ENCODE assay signal across 9 cellular contexts in genomic region chr2:46657042-46657504, GRCh38. TPM values are rescaled to one million over a fixed set of nuclear protein-coding genes. Genes with fewer than 3 reads are reported as not detected.
DNase-seq lines count a peak whose midpoint lies in the region; ATAC-seq and TF ChIP-seq lines count a peak whose summit lies in the region.
"Had no signal": no experiment of that assay in that cellular context is flagged by ENCODE, and none has a peak within 500 bp of the region (broad histone marks: within the 10 kb centered on the region; RNA-seq: fewer than 3 reads in every experiment).

No MANE protein-coding gene starts in this region.

- TF ChIP-seq CTCF in C4-2B (conservative IDR thresholded peaks at IDR 0.05), result peak; percentile 48
- peak; percentile 69 for TF ChIP-seq CTCF in H9 (conservative IDR thresholded peaks at IDR 0.05)
- peak; percentile 30 for TF ChIP-seq CTCF in foreskin fibroblast (IDR thresholded peaks at IDR 0.05; ENCODE audit: low read depth, low read length)
- TF ChIP-seq CTCF in retinal pigment epithelial cell (conservative IDR thresholded peaks at IDR 0.05; ENCODE audit: low read depth, low read length), result peak; percentile 42

- H3K4me3 ChIP-seq in foreskin fibroblast (ENCODE audit: low read depth in 1 of 2, low read length in 2 of 2), result no peak overlapping the region
- H3K4me3 ChIP-seq in retinal pigment epithelial cell (ENCODE audit: low read length), result no peak overlapping the region
- H3K4me3 ChIP-seq: thoracic aorta had no signal

- H3K36me3 Mint-ChIP-seq in H9 (ENCODE audit: insufficient read depth in 1 of 3, low read depth in 3 of 3), result no peaks in the 10 kb centered on the region

- H4K8ac ChIP-seq in H9 (replicated peaks; ENCODE audit: insufficient read length, low read depth, low read length), result no peak overlapping the region

- no peaks in the 10 kb centered on the region for H3K79me1 ChIP-seq in H9 (ENCODE audit: insufficient read depth, low read depth, low read length, poor library complexity, severe bottlenecking)

- H2AK5ac ChIP-seq in H9 (ENCODE audit: insufficient read length, low read length), result no peak overlapping the region

- no peak overlapping the region for H4K91ac ChIP-seq in H9 (ENCODE audit: insufficient read length, low read depth, low read length)

- no peak overlapping the region for H3K9ac ChIP-seq in H9 (ENCODE audit: extremely low read depth, insufficient read length, low read length)

- peaks cover 2% of the 10 kb centered on the region; the same call in 1 of the 2 replicates for H3K27me3 Mint-ChIP-seq in H9 (ENCODE audit: low read depth)

- no peaks in the 10 kb centered on the region for H4K20me1 ChIP-seq in H9 (ENCODE audit: control insufficient read depth, insufficient read depth, insufficient read length)

- H3K79me2 ChIP-seq in H9 (ENCODE audit: insufficient read depth, low read length), result no peaks in the 10 kb centered on the region

- no peak overlapping the region for H4K5ac ChIP-seq in H9 (ENCODE audit: insufficient read length, low read depth, low read length)

- no peak overlapping the region for H3K18ac ChIP-seq in H9 (ENCODE audit: insufficient read length, low read depth, low read length)

- no peaks in the 10 kb centered on the region for H3K9me3 Mint-ChIP-seq in H9

- no peak overlapping the region for H2BK20ac ChIP-seq in H9 (ENCODE audit: low read depth, low read length, poor library complexity, severe bottlenecking)

- no peak overlapping the region for H3K27ac Mint-ChIP-seq in H9

- H3K14ac ChIP-seq in H9 (ENCODE audit: insufficient read depth, low read length), result no peak overlapping the region

- peaks cover 2 to 7% of the 10 kb centered on the region in 2 experiments; a peak in 3 of 4 replicates for H3K4me1 Mint-ChIP-seq in H9

- no peak overlapping the region for H2BK5ac ChIP-seq in H9 (ENCODE audit: insufficient read length, low read length)

- H3K56ac ChIP-seq in H9 (ENCODE audit: insufficient read length, low read depth, low read length), result no peak overlapping the region

- H2BK12ac ChIP-seq in H9 (ENCODE audit: insufficient read length, low read depth, low read length), result no peak overlapping the region

- no CpG with 5 or more reads among the region's 3 CpGs for WGBS in H9 (ENCODE audit: extremely low coverage, insufficient read length, low lambda C conversion rate)

- H3K4ac ChIP-seq in H9 (ENCODE audit: low read depth, low read length), result no peak overlapping the region

- H2BK15ac ChIP-seq in H9 (ENCODE audit: low read depth, low read length), result no peak overlapping the region

- H3K23ac ChIP-seq in H9 (ENCODE audit: insufficient read length, low read depth, low read length), result no peak overlapping the region

- no peak overlapping the region for H2BK120ac ChIP-seq in H9 (ENCODE audit: low read depth, low read length, poor library complexity, severe bottlenecking)

- H3K27me3 ChIP-seq in H9 (ENCODE audit: insufficient read depth, low read length), result peaks cover 3% of the 10 kb centered on the region; the same call in 1 of the 2 replicates

- H3K4me1 ChIP-seq in H9 (ENCODE audit: insufficient read depth, low read length), result no peaks in the 10 kb centered on the region

- no peak overlapping the region for H3T11ph ChIP-seq in H9 (ENCODE audit: low read length)

- ATAC-seq in HG03139 (IDR thresholded peaks at IDR 0.05; ENCODE audit: unreplicated experiment), result no peak

- H3K27ac ChIP-seq in C4-2B (no peak overlapping the region), H9 (ENCODE audit: insufficient read length, low read depth, low read length) (no peak overlapping the region)
- H3K27ac ChIP-seq: thoracic aorta had no signal

- H3K23me2 ChIP-seq in H9 (ENCODE audit: insufficient read length, low read depth, low read length, poor library complexity, severe bottlenecking), result no peaks in the 10 kb centered on the region

- no peak overlapping the region for H3K4me3 Mint-ChIP-seq in H9

- H2AFZ ChIP-seq in H9 (ENCODE audit: low read length), result no peak overlapping the region

- no peaks in the 10 kb centered on the region for H3K9me3 ChIP-seq in H9 (ENCODE audit: control insufficient read depth, low read depth, low read length)
- H3K9me3 ChIP-seq: thoracic aorta had no signal

- DNase-seq in H9 (no peak), RPMI8226 (peak; percentile 51), foreskin fibroblast (peak; percentile 54 to 63), retinal pigment epithelial cell (ENCODE audit: low read depth) (no peak), activated gamma-delta T cell (lab: John Stamatoyannopoulos, UW) (no peak)
- no peak for DNase-seq in stimulated activated CD4-positive, alpha-beta T cell treated with anti-CD3 and anti-CD28 coated beads, Interleukin-15, amount 100 ng/mL, for 24 hours

- H3K4me2 ChIP-seq in H9 (ENCODE audit: insufficient read depth, insufficient read length, low read length), result no peak overlapping the region

RNA-seq across cellular contexts. Expression of gene CRIPT, which starts 40.1 kb away (rescaled TPM):
- total RNA-seq in H9 (2021), result 13.6 and 15.1 TPM in 2 replicates

RNA-seq across cellular contexts. Expression of gene PIGF, which starts 40.2 kb away (rescaled TPM):
- total RNA-seq in H9 (2021), result 29.1 and 32.0 TPM in 2 replicates

RNA-seq across cellular contexts. Expression of gene SOCS5, which starts 42.0 kb away (rescaled TPM):
- 14.0 and 15.1 TPM in 2 replicates for total RNA-seq in H9 (2021)

Comparison
In these comparisons a context has a peak if more than half of its experiments do, and no peak if none do; other contexts are left out.
1. DNase-seq: peak in RPMI8226 (single experiment) and foreskin fibroblast (2 of 2); none in H9 (single experiment), retinal pigment epithelial cell (single experiment), stimulated activated CD4-positive, alpha-beta T cell treated with anti-CD3 and anti-CD28 coated beads, Interleukin-15, amount 100 ng/mL, for 24 hours (single experiment) and activated gamma-delta T cell (single experiment).
2. Peak in every context shown above with its lines, with median percentiles within 50 percentile points of each other: CTCF ChIP-seq.